In the genomic region with DNA sequence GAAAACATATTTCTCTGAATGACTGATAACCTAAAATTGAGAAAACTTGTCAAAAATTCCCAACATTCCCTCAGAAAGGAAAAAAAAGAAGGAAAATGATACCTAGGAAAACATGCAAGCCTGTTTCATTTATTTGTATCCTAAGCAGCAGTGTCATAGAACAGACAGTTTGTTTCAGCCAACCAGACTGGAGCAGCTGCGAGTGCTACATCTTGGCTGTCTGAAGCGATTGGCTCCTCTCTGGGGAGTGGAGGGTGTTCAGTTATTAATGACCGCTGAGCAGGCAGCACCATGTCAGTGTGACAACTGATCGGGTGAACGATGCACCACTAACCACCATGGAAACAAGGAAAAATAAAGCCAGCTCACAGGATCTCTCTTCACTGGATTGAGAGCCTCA, we compare ENCODE assay signal across 1 cellular context.
TF ChIP-seq lines count a peak whose summit lies in the region.

Gene LRRN3, plus strand, starts transcription at position 294 of the 400 bp plus-strand sequence. CDS start 31,646 bp downstream, outside the sequence.

TF ChIP-seq in GM23338, 12 proteins besides CTCF, POLR2A, EP300 and RAD21 (continued from another document):
- TF ChIP-seq REST (IDR thresholded peaks at IDR 0.05; ENCODE audit: unreplicated experiment): no peak
- TF ChIP-seq EZH2 (IDR thresholded peaks at IDR 0.05; ENCODE audit: low read depth, unreplicated experiment): no peak
- TF ChIP-seq ZNF114 (CRISPR knock-in tag; IDR thresholded peaks at IDR 0.05): no peak
- TF ChIP-seq NANOG (IDR thresholded peaks at IDR 0.05; ENCODE audit: borderline replicate concordance): no peak
- no peak for TF ChIP-seq EZH2phosphoT487 (IDR thresholded peaks at IDR 0.05; ENCODE audit: unreplicated experiment)
- no peak for TF ChIP-seq ZNF331 (CRISPR knock-in tag; IDR thresholded peaks at IDR 0.05; ENCODE audit: low read depth)
- TF ChIP-seq JUNB (IDR thresholded peaks at IDR 0.05; ENCODE audit: unreplicated experiment): no peak
